ENCODE assay signal across 11 cellular contexts in genomic region chr6:52491203-52492069, GRCh38.
DNase-seq lines count a peak whose midpoint lies in the region; ATAC-seq and TF ChIP-seq lines count a peak whose summit lies in the region.
"Had no signal": no experiment of that assay in that cellular context is flagged by ENCODE, and none has a peak within 500 bp of the region (broad histone marks: within the 10 kb centered on the region; RNA-seq: fewer than 3 reads in every experiment).

No MANE protein-coding gene starts in this region.

- H3K4me3 ChIP-seq in GM06990 (replicated peaks; ENCODE audit: low read depth, low read length) = peak overlapping the region; percentile 15; the same call in 1 of the 2 replicates
- no peak overlapping the region for H3K4me3 ChIP-seq in prostate gland
- H3K4me3 ChIP-seq: ascending aorta had no signal

- TF ChIP-seq CTCF in GM06990 (IDR thresholded peaks at IDR 0.05; ENCODE audit: insufficient read depth, low read length, poor library complexity, severe bottlenecking) (no peak), prostate gland (IDR thresholded peaks at IDR 0.05) (no peak)

- ATAC-seq in GM21367 (IDR thresholded peaks at IDR 0.05; ENCODE audit: unreplicated experiment) (peak; percentile 70), HG03354 (IDR thresholded peaks at IDR 0.05; ENCODE audit: poor library complexity, severe bottlenecking, unreplicated experiment) (peak; percentile 62)
- no peak for ATAC-seq in activated naive CD8-positive, alpha-beta T cell treated with anti-CD3 and anti-CD28 coated beads, Interleukin-2, amount 50 U/mL, for 24 hours

- no peaks in the 10 kb centered on the region for H3K27me3 Mint-ChIP-seq in activated naive CD8-positive, alpha-beta T cell treated with anti-CD3 and anti-CD28 coated beads, Interleukin-2, amount 50 U/mL, for 24 hours

- intact Hi-C loops in prostate gland (cut with DNase I) = loop anchor here (10.0 kb wide), 1 partner anchor 173 kb away; no protein-coding TSS in a partner anchor

- H3K4me1 ChIP-seq in prostate gland (replicated peaks) = no peaks in the 10 kb centered on the region
- H3K4me1 ChIP-seq: ascending aorta, Caco-2 had no signal

- H3K27me3 ChIP-seq in GM06990 (replicated peaks; ENCODE audit: control insufficient read depth, insufficient read depth, low read length) (no peaks in the 10 kb centered on the region), prostate gland (replicated peaks; ENCODE audit: insufficient read depth) (no peaks in the 10 kb centered on the region)
- H3K27me3 ChIP-seq: ascending aorta had no signal

- no peak for DNase-seq in GM06990 (ENCODE audit: extremely low read depth, insufficient read length)
- DNase-seq in fibroblast of peridontal ligament (ENCODE audit: extremely low read depth) = peak; percentile 68
- DNase-seq in activated CD8-positive, alpha-beta memory T cell treated with anti-CD3 and anti-CD28 coated beads for 24 hours = no peak
- DNase-seq in prostate gland (ENCODE audit: low spot score) = no peak
- DNase-seq in activated naive CD8-positive, alpha-beta T cell treated with anti-CD3 and anti-CD28 coated beads, Interleukin-2, amount 50 U/mL, for 24 hours = no peak
- no peak for DNase-seq in NCI-H1694 (lab: John Stamatoyannopoulos, UW)
- DNase-seq: Caco-2, immature natural killer cell had no signal

- H3K9me3 ChIP-seq in prostate gland = no peaks in the 10 kb centered on the region
- H3K9me3 ChIP-seq: ascending aorta, Caco-2 had no signal

- H3K9me3 Mint-ChIP-seq in activated naive CD8-positive, alpha-beta T cell treated with anti-CD3 and anti-CD28 coated beads, Interleukin-2, amount 50 U/mL, for 24 hours = no peaks in the 10 kb centered on the region
- H3K9me3 Mint-ChIP-seq: immature natural killer cell had no signal

- TF ChIP-seq POLR2A in prostate gland (IDR thresholded peaks at IDR 0.05) = no peak

- WGBS in prostate gland = 75% methylated on average over 14 of the region's 14 CpGs

- H3K4me3 Mint-ChIP-seq in activated naive CD8-positive, alpha-beta T cell treated with anti-CD3 and anti-CD28 coated beads, Interleukin-2, amount 50 U/mL, for 24 hours = no peak overlapping the region
- H3K4me3 Mint-ChIP-seq: immature natural killer cell had no signal

- H3K36me3 Mint-ChIP-seq in activated naive CD8-positive, alpha-beta T cell treated with anti-CD3 and anti-CD28 coated beads, Interleukin-2, amount 50 U/mL, for 24 hours (ENCODE audit: low read depth) = no peaks in the 10 kb centered on the region

- H3K27ac ChIP-seq in prostate gland = no peak overlapping the region
- H3K27ac ChIP-seq: ascending aorta had no signal

- no peak overlapping the region for H3K27ac Mint-ChIP-seq in activated naive CD8-positive, alpha-beta T cell treated with anti-CD3 and anti-CD28 coated beads, Interleukin-2, amount 50 U/mL, for 24 hours
- H3K27ac Mint-ChIP-seq: immature natural killer cell had no signal

- H3K36me3 ChIP-seq in GM06990 (ENCODE audit: control insufficient read depth, insufficient read depth, low read length) (no peaks in the 10 kb centered on the region), prostate gland (no peaks in the 10 kb centered on the region)
- H3K36me3 ChIP-seq: ascending aorta had no signal

- H3K4me1 Mint-ChIP-seq in activated naive CD8-positive, alpha-beta T cell treated with anti-CD3 and anti-CD28 coated beads, Interleukin-2, amount 50 U/mL, for 24 hours = no peaks in the 10 kb centered on the region
- H3K4me1 Mint-ChIP-seq: immature natural killer cell had no signal
